10 cellular contexts compared by ENCODE assay signal in the genomic region with DNA sequence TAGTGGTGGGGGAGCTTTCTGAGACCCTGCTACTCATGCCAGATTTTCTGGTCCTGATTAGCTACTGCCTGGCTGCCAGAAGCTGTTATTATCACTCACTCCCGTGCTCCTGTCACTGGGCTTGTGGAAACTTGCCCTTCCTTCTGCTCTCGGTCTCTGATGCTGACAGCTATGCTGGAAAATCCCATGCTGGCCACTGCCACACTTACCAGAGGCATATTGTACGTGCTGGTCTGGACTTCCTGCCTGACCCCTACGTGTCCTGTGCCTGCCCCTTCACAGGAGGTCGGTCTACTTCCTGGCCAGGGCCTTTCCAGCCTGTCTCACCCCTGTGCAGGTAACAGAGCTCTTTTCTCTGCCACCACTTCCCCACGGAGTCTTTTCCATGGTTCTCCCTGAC.
DNase-seq lines count a peak whose midpoint lies in the region; ATAC-seq and TF ChIP-seq lines count a peak whose summit lies in the region.
"Had no signal": no experiment of that assay in that cellular context is flagged by ENCODE, and none has a peak within 500 bp of the region (broad histone marks: within the 10 kb centered on the region; RNA-seq: fewer than 3 reads in every experiment).

No MANE protein-coding gene starts in this region.

- TF ChIP-seq POLR2A in gastrocnemius medialis (IDR thresholded peaks at IDR 0.05), result no peak

- CTCF ChIA-PET in CD4-positive, alpha-beta T cell (lab: Charles Lee), result no interaction called here
- CTCF ChIA-PET in CD4-positive, alpha-beta memory T cell (lab: Charles Lee; ENCODE audit: partially characterized antibody), result interaction anchor here (1.0 kb wide), 1 partner anchor 10 kb away, joined by 4 read pairs; no protein-coding TSS in a partner anchor

- peaks cover 2% of the 10 kb centered on the region for H3K9me3 Mint-ChIP-seq in CD4-positive, alpha-beta T cell
- H3K9me3 Mint-ChIP-seq in CD4-positive, alpha-beta memory T cell, result peaks cover 0 to 3% (median 0%) of the 10 kb centered on the region in 8 donors

- peak; percentile 26 for ATAC-seq in GM18520 (IDR thresholded peaks at IDR 0.05; ENCODE audit: unreplicated experiment)
- ATAC-seq in gastrocnemius medialis, result peak; percentile 63 to 72
- ATAC-seq in CD4-positive, alpha-beta T cell (ENCODE audit: poor library complexity), result no peak
- ATAC-seq: WTC11 had no signal

- H3K27me3 ChIP-seq in gastrocnemius medialis, result no peaks in the 10 kb centered on the region
- no peaks in the 10 kb centered on the region for H3K27me3 ChIP-seq in CD4-positive, alpha-beta T cell (ENCODE audit: control insufficient read depth, insufficient read depth, low read length)
- H3K27me3 ChIP-seq in CD4-positive, alpha-beta memory T cell (ENCODE audit: insufficient read depth, low read length), result no peaks in the 10 kb centered on the region

- POLR2A ChIA-PET in CD4-positive, alpha-beta T cell (lab: Charles Lee), result no interaction called here
- POLR2A ChIA-PET in CD4-positive, alpha-beta memory T cell (lab: Charles Lee; ENCODE audit: partially characterized antibody), result interaction anchor here (0.5 to 0.9 kb wide), 2 partner anchors 14 to 16 kb away, joined by 3 to 4 read pairs; no protein-coding TSS in a partner anchor

- peaks cover 30% of the 10 kb centered on the region for H3K4me1 Mint-ChIP-seq in CD4-positive, alpha-beta T cell (ENCODE audit: low read depth)
- peaks cover 25 to 43% (median 33%) of the 10 kb centered on the region in 4 donors for H3K4me1 Mint-ChIP-seq in CD4-positive, alpha-beta memory T cell

- H3K9me3 ChIP-seq in gastrocnemius medialis, result no peaks in the 10 kb centered on the region
- no peaks in the 10 kb centered on the region for H3K9me3 ChIP-seq in CD4-positive, alpha-beta T cell (ENCODE audit: control insufficient read depth, low read length)
- H3K9me3 ChIP-seq in CD4-positive, alpha-beta memory T cell (ENCODE audit: control insufficient read depth in 1 of 2, low read length in 2 of 2), result no peaks in the 10 kb centered on the region

- no peak overlapping the region for H3K4me3 Mint-ChIP-seq in CD4-positive, alpha-beta T cell
- H3K4me3 Mint-ChIP-seq in CD4-positive, alpha-beta memory T cell, result no peak overlapping the region
- H3K4me3 Mint-ChIP-seq: WTC11 had no signal

- DNase-seq in NCI-H2227 (lab: John Stamatoyannopoulos, UW; ENCODE audit: unreplicated experiment), result peak; percentile 25
- peak; percentile 63 for DNase-seq in glomerular visceral epithelial cell (ENCODE audit: extremely low spot score)
- no peak for DNase-seq in gastrocnemius medialis
- no peak for DNase-seq in superior temporal gyrus (ENCODE audit: extremely low spot score)
- DNase-seq in CD4-positive, alpha-beta T cell, result no peak
- no peak for DNase-seq in NCI-H1930 (lab: John Stamatoyannopoulos, UW)
- DNase-seq in CD4-positive, alpha-beta memory T cell, result no peak
- DNase-seq: NCI-H1436 had no signal

- intact Hi-C loops in gastrocnemius medialis (cut with DNase I; ENCODE audit: low total_unique reads), result loop anchor here (10.0 kb wide), 1 partner anchor 119 kb away; no protein-coding TSS in a partner anchor
- intact Hi-C loops in CD4-positive, alpha-beta T cell (cut with DNase I, micrococcal nuclease), result no loop called here
- intact Hi-C loops in CD4-positive, alpha-beta memory T cell (cut with micrococcal nuclease), result no loop called here

- H3K4me1 ChIP-seq in gastrocnemius medialis, result peaks cover 3 to 20% of the 10 kb centered on the region in 2 donors
- H3K4me1 ChIP-seq in CD4-positive, alpha-beta memory T cell (ENCODE audit: insufficient read depth, low read length), result peaks cover 47% of the 10 kb centered on the region

- H3K27me3 Mint-ChIP-seq in CD4-positive, alpha-beta T cell, result no peaks in the 10 kb centered on the region
- H3K27me3 Mint-ChIP-seq in CD4-positive, alpha-beta memory T cell, result no peaks in the 10 kb centered on the region

- H3K36me3 ChIP-seq in gastrocnemius medialis, result no peaks in the 10 kb centered on the region
- no peaks in the 10 kb centered on the region for H3K36me3 ChIP-seq in CD4-positive, alpha-beta memory T cell (ENCODE audit: insufficient read depth, low read length)

- no peaks in the 10 kb centered on the region for H3K36me3 Mint-ChIP-seq in CD4-positive, alpha-beta T cell (ENCODE audit: low read depth)
- no peaks in the 10 kb centered on the region for H3K36me3 Mint-ChIP-seq in CD4-positive, alpha-beta memory T cell
- H3K36me3 Mint-ChIP-seq: WTC11 had no signal

- no peak overlapping the region for H3K27ac Mint-ChIP-seq in CD4-positive, alpha-beta T cell
- H3K27ac Mint-ChIP-seq in CD4-positive, alpha-beta memory T cell, result no peak overlapping the region
- H3K27ac Mint-ChIP-seq: WTC11 had no signal

- no peak overlapping the region for H3K4me3 ChIP-seq in gastrocnemius medialis
- H3K4me3 ChIP-seq in CD4-positive, alpha-beta memory T cell (ENCODE audit: low read length in 2 of 2), result no peak overlapping the region

- H3K27ac ChIP-seq in gastrocnemius medialis, result peak overlapping the region; percentile 43 to 74 (median 68)
- no peak overlapping the region for H3K27ac ChIP-seq in CD4-positive, alpha-beta T cell (ENCODE audit: low read depth, low read length)
- H3K27ac ChIP-seq in CD4-positive, alpha-beta memory T cell (ENCODE audit: low read depth, low read length), result no peak overlapping the region

- in situ Hi-C loops in gastrocnemius medialis (cut with MboI; ENCODE audit: low sequenced_read_pairs in 4 of 4), result loop anchor here in 3 of 4 donors (25.0 kb wide), 2 partner anchors 416 to 966 kb away; a partner anchor contains a TSS

- TF ChIP-seq CTCF in gastrocnemius medialis (IDR thresholded peaks at IDR 0.05 in 4 of 5, conservative IDR thresholded peaks at IDR 0.05 in 1 of 5), result no peak
- no peak for TF ChIP-seq CTCF in CD4-positive, alpha-beta T cell (IDR thresholded peaks at IDR 0.05)

Comparison
In these comparisons a context has a peak if more than half of its experiments do, and no peak if none do; other contexts are left out.
1. DNase-seq: peak in NCI-H2227 (single experiment) and glomerular visceral epithelial cell (single experiment); none in gastrocnemius medialis (0 of 2), superior temporal gyrus (single experiment), CD4-positive, alpha-beta T cell (0 of 10), NCI-H1930 (0 of 2) and CD4-positive, alpha-beta memory T cell (0 of 5).
2. H3K27ac ChIP-seq: peak in gastrocnemius medialis (4 of 4); none in CD4-positive, alpha-beta T cell (single experiment) and CD4-positive, alpha-beta memory T cell (single experiment).